In genomic region chr15:72847806-72848205, GRCh38 we compare ENCODE assay signal across 24 cellular contexts.
"Had no signal": no experiment of that assay in that cellular context is flagged by ENCODE, and none has a peak within 500 bp of the region (broad histone marks: within the 10 kb centered on the region; RNA-seq: fewer than 3 reads in every experiment).

No MANE protein-coding gene starts in this region.

- H3K36me3 Mint-ChIP-seq: activated naive CD4-positive, alpha-beta T cell treated with anti-CD3 and anti-CD28 coated beads, Interleukin-2, amount 10 ng/mL, durations not matched to agents 7 days and 5 days; activated naive CD8-positive, alpha-beta T cell treated with anti-CD3 and anti-CD28 coated beads, Interleukin-2, amount 10 ng/mL, durations not matched to agents 7 days and 5 days had no signal

- H3K27ac Mint-ChIP-seq: activated B cell treated with CpG ODN at 0.5 μM for 24 hours; activated CD4-positive, alpha-beta T cell treated with anti-CD3 and anti-CD28 coated beads, Interleukin-2, amount 10 ng/mL, durations not matched to agents 24 days and 14 days; activated naive CD4-positive, alpha-beta T cell treated with anti-CD3 and anti-CD28 coated beads, Interleukin-2, amount 10 ng/mL, durations not matched to agents 7 days and 5 days; activated naive CD8-positive, alpha-beta T cell treated with anti-CD3 and anti-CD28 coated beads, Interleukin-2, amount 10 ng/mL, durations not matched to agents 7 days and 5 days; activated T-cell treated with anti-CD3 and anti-CD28 coated beads, Interleukin-2, amount 50 U/mL, for 72 hours; activated T-helper 2 cell treated with anti-CD3 and anti-CD28 coated beads, Interferon-gamma antibody, Interleukin-2, Interleukin-4, amounts not matched to agents 10 μg/mL and 5 μg/mL and 100 μg/mL, durations not matched to agents 14 hours and 24 hours and 36 hours; T-helper 1 cell treated with Interleukin-12 subunit alpha and Interleukin-12 subunit beta and Interleukin-4 antibody, amounts not matched to agents 30 μg/mL and 1 μg/mL, for 36 hours had no signal

- H3K36me3 ChIP-seq: breast epithelium, colonic mucosa, Peyer's patch had no signal

- DNase-seq: activated B cell treated with CpG ODN at 0.5 μM for 24 hours; activated CD4-positive, alpha-beta T cell treated with anti-CD3 and anti-CD28 coated beads for 1 hour; activated CD4-positive, alpha-beta T cell treated with anti-CD3 and anti-CD28 coated beads, Interleukin-2, amount 10 ng/mL, durations not matched to agents 24 days and 14 days; activated CD4-positive, alpha-beta T cell treated with anti-CD3 and anti-CD28 coated beads, Interleukin-2, amount 50 U/mL, for 48 hours; activated gamma-delta T cell treated with Interleukin-2 at 50 U/mL for 16 hours; activated naive CD4-positive, alpha-beta T cell treated with anti-CD3 and anti-CD28 coated beads, Interleukin-2, amount 10 ng/mL, durations not matched to agents 7 days and 5 days; activated naive CD8-positive, alpha-beta T cell treated with anti-CD3 and anti-CD28 coated beads, Interleukin-2, amount 10 ng/mL, durations not matched to agents 7 days and 5 days; activated T-cell treated with anti-CD3 and anti-CD28 coated beads for 4 hours; activated T-cell treated with anti-CD3 and anti-CD28 coated beads, Interleukin-2, amount 50 U/mL, for 72 hours; aorta; caudate nucleus; colonic mucosa; NCI-H1105 treated with DMSO at 0.1 percent for 48 hours; NCI-H1436 treated with DMSO at 0.1 percent for 48 hours; NCI-H187; NCI-H2081; NCI-H510A treated with DMSO at 0.1 percent for 48 hours; NCI-H69; Peyer's patch; SHP77 had no signal

- H3K4me1 ChIP-seq: breast epithelium, colonic mucosa, Peyer's patch had no signal

- H3K9me3 ChIP-seq: breast epithelium, colonic mucosa, Peyer's patch had no signal

- H3K4me1 Mint-ChIP-seq: activated B cell treated with CpG ODN at 0.5 μM for 24 hours had no signal

- H3K4me3 Mint-ChIP-seq: activated B cell treated with CpG ODN at 0.5 μM for 24 hours; activated CD4-positive, alpha-beta T cell treated with anti-CD3 and anti-CD28 coated beads, Interleukin-2, amount 10 ng/mL, durations not matched to agents 24 days and 14 days; activated naive CD4-positive, alpha-beta T cell treated with anti-CD3 and anti-CD28 coated beads, Interleukin-2, amount 10 ng/mL, durations not matched to agents 7 days and 5 days; activated naive CD8-positive, alpha-beta T cell treated with anti-CD3 and anti-CD28 coated beads, Interleukin-2, amount 10 ng/mL, durations not matched to agents 7 days and 5 days; activated T-cell treated with anti-CD3 and anti-CD28 coated beads, Interleukin-2, amount 50 U/mL, for 72 hours; T-helper 1 cell treated with Interleukin-12 subunit alpha and Interleukin-12 subunit beta and Interleukin-4 antibody, amounts not matched to agents 30 μg/mL and 1 μg/mL, for 36 hours had no signal

- H3K27ac ChIP-seq: breast epithelium, colonic mucosa, Peyer's patch, RWPE1 had no signal

- H3K9me3 Mint-ChIP-seq: activated T-helper 2 cell treated with anti-CD3 and anti-CD28 coated beads, Interferon-gamma antibody, Interleukin-2, Interleukin-4, amounts not matched to agents 10 μg/mL and 5 μg/mL and 100 μg/mL, durations not matched to agents 14 hours and 24 hours and 36 hours had no signal

- ATAC-seq: activated T-cell treated with anti-CD3 and anti-CD28 coated beads, Interleukin-2, amount 50 U/mL, for 72 hours had no signal

- H3K4me3 ChIP-seq: breast epithelium, colonic mucosa, Peyer's patch had no signal

- H3K27me3 ChIP-seq: breast epithelium, colonic mucosa, Peyer's patch had no signal
